ENCODE assay signal across 10 cellular contexts in genomic region chr6:2938632-2939083, GRCh38. TPM values are rescaled to one million over a fixed set of nuclear protein-coding genes. Genes with fewer than 3 reads are reported as not detected.
DNase-seq lines count a peak whose midpoint lies in the region; ATAC-seq and TF ChIP-seq lines count a peak whose summit lies in the region.
"Had no signal": no experiment of that assay in that cellular context is flagged by ENCODE, and none has a peak within 500 bp of the region (broad histone marks: within the 10 kb centered on the region; RNA-seq: fewer than 3 reads in every experiment).

No MANE protein-coding gene starts in this region.

- H3K36me3 Mint-ChIP-seq in activated naive CD8-positive, alpha-beta T cell = peaks cover 5% of the 10 kb centered on the region
- peaks cover 0 to 49% (median 13%) of the 10 kb centered on the region in 5 donors for H3K36me3 Mint-ChIP-seq in naive thymus-derived CD4-positive, alpha-beta T cell

- TF ChIP-seq CTCF in DND-41 (IDR thresholded peaks at IDR 0.05; ENCODE audit: borderline replicate concordance, extremely low read depth, low read length, poor library complexity, severe bottlenecking) = peak; percentile 4
- TF ChIP-seq CTCF in LNCaP clone FGC (IDR thresholded peaks at IDR 0.05; ENCODE audit: control insufficient read depth, extremely low read depth, insufficient read depth) = peak; percentile 36; the same call in 1 of the 2 replicates

- H3K27ac Mint-ChIP-seq in activated naive CD8-positive, alpha-beta T cell = peak overlapping the region; percentile 34
- H3K27ac Mint-ChIP-seq in naive thymus-derived CD4-positive, alpha-beta T cell = peak overlapping the region; percentile 48 to 99 (median 96)

- ATAC-seq in DND-41 (ENCODE audit: insufficient read depth, low read depth) (no peak), HG02678 (IDR thresholded peaks at IDR 0.05; ENCODE audit: unreplicated experiment) (no peak)
- no peak for ATAC-seq in naive thymus-derived CD4-positive, alpha-beta T cell

- H2AFZ ChIP-seq in DND-41 (ENCODE audit: low read depth, low read length) = no peak overlapping the region

- H3K9me3 ChIP-seq in DND-41 (ENCODE audit: insufficient read depth, low read length, severe bottlenecking) = no peaks in the 10 kb centered on the region
- H3K9me3 ChIP-seq in naive thymus-derived CD4-positive, alpha-beta T cell (ENCODE audit: control insufficient read depth in 2 of 3, low read length in 3 of 3) = peaks cover 0 to 9% (median 0%) of the 10 kb centered on the region in 3 experiments

- peaks cover 60% of the 10 kb centered on the region for H3K4me1 Mint-ChIP-seq in activated naive CD8-positive, alpha-beta T cell (ENCODE audit: low read depth)
- peaks cover 23 to 81% (median 67%) of the 10 kb centered on the region in 7 donors for H3K4me1 Mint-ChIP-seq in naive thymus-derived CD4-positive, alpha-beta T cell

- no peak for DNase-seq in DND-41
- DNase-seq in LNCaP clone FGC (ENCODE audit: low read depth) = no peak
- no peak for DNase-seq in naive thymus-derived CD4-positive, alpha-beta T cell
- DNase-seq in AG20443 (ENCODE audit: low spot score) = no peak
- no peak for DNase-seq in KG1 (lab: John Stamatoyannopoulos, UW)
- no peak for DNase-seq in NCI-H1417 (lab: John Stamatoyannopoulos, UW)
- DNase-seq: GOT3; stimulated activated naive CD4-positive, alpha-beta T cell treated with Interleukin-2 at 50 U/mL for 16 hours had no signal

- H3K27me3 ChIP-seq in DND-41 (ENCODE audit: insufficient read depth, low read length, poor library complexity) = peaks cover 6% of the 10 kb centered on the region
- H3K27me3 ChIP-seq in naive thymus-derived CD4-positive, alpha-beta T cell (ENCODE audit: control insufficient read depth in 2 of 2, insufficient read depth in 2 of 2, low read length in 2 of 2) = no peaks in the 10 kb centered on the region

- H3K27me3 Mint-ChIP-seq in activated naive CD8-positive, alpha-beta T cell = no peaks in the 10 kb centered on the region
- H3K27me3 Mint-ChIP-seq in naive thymus-derived CD4-positive, alpha-beta T cell = peaks cover 0 to 18% (median 0%) of the 10 kb centered on the region in 5 donors

- intact Hi-C loops in naive thymus-derived CD4-positive, alpha-beta T cell (cut with micrococcal nuclease) = no loop called here

- POLR2A ChIA-PET in naive thymus-derived CD4-positive, alpha-beta T cell (lab: Charles Lee) = interaction anchor here (0.6 to 17.3 kb wide), 4 partner anchors 15 to 292 kb away, joined by 3 to 440 read pairs (median 4); no protein-coding TSS in a partner anchor

- H3K9me3 Mint-ChIP-seq in activated naive CD8-positive, alpha-beta T cell (ENCODE audit: low read depth) = no peaks in the 10 kb centered on the region
- H3K9me3 Mint-ChIP-seq in naive thymus-derived CD4-positive, alpha-beta T cell = peaks cover 0 to 45% (median 21%) of the 10 kb centered on the region in 11 donors

- H3K4me2 ChIP-seq in DND-41 (ENCODE audit: insufficient read depth, low read length) = no peak overlapping the region

- CTCF ChIA-PET in naive thymus-derived CD4-positive, alpha-beta T cell (lab: Charles Lee) = interaction anchor here (5.1 kb wide), 1 partner anchor 50 kb away, joined by 45 read pairs; no protein-coding TSS in a partner anchor

- no peak overlapping the region for H3K4me3 Mint-ChIP-seq in activated naive CD8-positive, alpha-beta T cell
- peak overlapping the region in 9 of 10 donors; percentile 39 to 86 (median 70) for H3K4me3 Mint-ChIP-seq in naive thymus-derived CD4-positive, alpha-beta T cell

- no peak overlapping the region for H3K4me3 ChIP-seq in DND-41 (ENCODE audit: low read depth in 1 of 2, low read length in 2 of 2)
- no peak overlapping the region for H3K4me3 ChIP-seq in LNCaP clone FGC (ENCODE audit: low read depth, low read length)
- no peak overlapping the region for H3K4me3 ChIP-seq in naive thymus-derived CD4-positive, alpha-beta T cell (ENCODE audit: low read length)

- no peak overlapping the region for H3K9ac ChIP-seq in DND-41 (ENCODE audit: low read depth, low read length)

- no peaks in the 10 kb centered on the region for H3K79me2 ChIP-seq in DND-41 (ENCODE audit: insufficient read depth, low read length)

- H3K36me3 ChIP-seq in DND-41 (ENCODE audit: insufficient read depth, low read length) = no peaks in the 10 kb centered on the region
- H3K36me3 ChIP-seq in naive thymus-derived CD4-positive, alpha-beta T cell (ENCODE audit: control insufficient read depth in 2 of 3, insufficient read depth in 3 of 3, low read length in 3 of 3) = no peaks in the 10 kb centered on the region

- H3K4me1 ChIP-seq in DND-41 (ENCODE audit: insufficient read depth, low read length) = peaks cover 17% of the 10 kb centered on the region
- H3K4me1 ChIP-seq in naive thymus-derived CD4-positive, alpha-beta T cell (ENCODE audit: control insufficient read depth in 2 of 2, insufficient read depth in 2 of 2, low read length in 2 of 2) = peaks cover 27 to 69% of the 10 kb centered on the region in 2 donors

- H4K20me1 ChIP-seq in DND-41 (ENCODE audit: insufficient read depth, low read length) = no peaks in the 10 kb centered on the region

- H3K27ac ChIP-seq in DND-41 (ENCODE audit: low read length) = no peak overlapping the region
- no peak overlapping the region for H3K27ac ChIP-seq in naive thymus-derived CD4-positive, alpha-beta T cell (ENCODE audit: low read depth, low read length)

RNA-seq across cellular contexts. Expression of gene SERPINB6, which starts 32.7 kb away (rescaled TPM):
- total RNA-seq in naive thymus-derived CD4-positive, alpha-beta T cell = 10 to 100 TPM; 19.7 to 60.5 (median 56.4) TPM
- polyA plus RNA-seq in naive thymus-derived CD4-positive, alpha-beta T cell = 10 to 100 TPM; 77.9 to 94.2 TPM

RNA-seq across cellular contexts. Expression of gene SERPINB9, which starts 35.5 kb away (rescaled TPM):
- 10 to 100 TPM; 25.1 to 74.4 (median 52.0) TPM for total RNA-seq in naive thymus-derived CD4-positive, alpha-beta T cell
- polyA plus RNA-seq in naive thymus-derived CD4-positive, alpha-beta T cell = 10 to 100 TPM; 33.1 to 34.1 TPM
